ENCODE assay signal across 10 cellular contexts in genomic region chr5:95709967-95710650, GRCh38. TPM values are rescaled to one million over a fixed set of nuclear protein-coding genes. Genes with fewer than 3 reads are reported as not detected.
DNase-seq lines count a peak whose midpoint lies in the region; ATAC-seq and TF ChIP-seq lines count a peak whose summit lies in the region.
"Had no signal": no experiment of that assay in that cellular context is flagged by ENCODE, and none has a peak within 500 bp of the region (broad histone marks: within the 10 kb centered on the region; RNA-seq: fewer than 3 reads in every experiment).

No MANE protein-coding gene starts in this region.

- DNase-seq in CD8-positive, alpha-beta memory T cell, result no peak
- DNase-seq in NCI-H69 (lab: John Stamatoyannopoulos, UW), result peak; percentile 75
- peak; percentile 68 for DNase-seq in fibroblast of villous mesenchyme (ENCODE audit: low read depth)
- DNase-seq in mesenchymal stem cell, result peak; percentile 60
- no peak for DNase-seq in ureter (ENCODE audit: low spot score)
- no peak for DNase-seq in activated T-helper 1 cell treated with anti-CD3 and anti-CD28 coated beads, Interleukin-12 subunit alpha, Interleukin-12 subunit beta, Interleukin-2, Interleukin-4 antibody, amounts not matched to agents 30 ng/mL and 10 ng/mL and 1 ng/mL, durations not matched to agents 14 hours and 24 hours and 36 hours (ENCODE audit: low spot score)
- DNase-seq in A673 (ENCODE audit: low spot score), result no peak
- DNase-seq: NCI-H1930 had no signal

- H3K18ac ChIP-seq in mesenchymal stem cell (ENCODE audit: low read depth in 1 of 2, low read length in 2 of 2), result no peak overlapping the region

- no peaks in the 10 kb centered on the region for H3K4me1 ChIP-seq in CD8-positive, alpha-beta memory T cell (ENCODE audit: insufficient read depth, low read length)
- peaks cover 7% of the 10 kb centered on the region for H3K4me1 ChIP-seq in mesenchymal stem cell (ENCODE audit: control insufficient read depth, insufficient read depth, low read depth, low read length)
- no peaks in the 10 kb centered on the region for H3K4me1 ChIP-seq in A673 (ENCODE audit: insufficient read depth, low read length, poor library complexity, severe bottlenecking)

- H2BK5ac ChIP-seq in mesenchymal stem cell (ENCODE audit: low read depth, low read length, poor library complexity, severe bottlenecking), result no peak overlapping the region

- H3K14ac ChIP-seq in mesenchymal stem cell (ENCODE audit: low read length in 2 of 2), result no peak overlapping the region

- CTCF ChIA-PET in CD8-positive, alpha-beta memory T cell (lab: Charles Lee), result no interaction called here
- CTCF ChIA-PET in A673 (lab: Charles Lee), result no interaction called here

- no peak for TF ChIP-seq CTCF in fibroblast of villous mesenchyme (IDR thresholded peaks at IDR 0.05; ENCODE audit: insufficient read depth, low read depth, low read length)
- no peak for TF ChIP-seq CTCF in A673 (conservative IDR thresholded peaks at IDR 0.05; ENCODE audit: low read depth, low read length)

- H3K4ac ChIP-seq in mesenchymal stem cell (ENCODE audit: low read depth in 1 of 2, low read length in 2 of 2), result no peak overlapping the region

- peaks cover 2 to 11% of the 10 kb centered on the region in 2 donors for H3K27me3 Mint-ChIP-seq in CD8-positive, alpha-beta memory T cell
- H3K27me3 Mint-ChIP-seq in activated T-helper 1 cell treated with anti-CD3 and anti-CD28 coated beads, Interleukin-12 subunit alpha, Interleukin-12 subunit beta, Interleukin-2, Interleukin-4 antibody, amounts not matched to agents 30 ng/mL and 10 ng/mL and 1 ng/mL, durations not matched to agents 14 hours and 24 hours and 36 hours (ENCODE audit: insufficient read depth), result peaks cover 19% of the 10 kb centered on the region

- H3K79me1 ChIP-seq in mesenchymal stem cell (replicated peaks; ENCODE audit: low read length, poor library complexity, severe bottlenecking), result no peaks in the 10 kb centered on the region

- H3K4me2 ChIP-seq in mesenchymal stem cell (ENCODE audit: low read length, poor library complexity, severe bottlenecking), result no peak overlapping the region

- H3K9me3 ChIP-seq in CD8-positive, alpha-beta memory T cell (ENCODE audit: low read length), result no peaks in the 10 kb centered on the region
- H3K9me3 ChIP-seq in mesenchymal stem cell (ENCODE audit: control insufficient read depth, low read length), result no peaks in the 10 kb centered on the region
- H3K9me3 ChIP-seq in A673 (ENCODE audit: low read depth, low read length, poor library complexity, severe bottlenecking), result no peaks in the 10 kb centered on the region

- no peaks in the 10 kb centered on the region for H3K36me3 ChIP-seq in CD8-positive, alpha-beta memory T cell (ENCODE audit: insufficient read depth, low read length)
- H3K36me3 ChIP-seq in mesenchymal stem cell (ENCODE audit: control insufficient read depth in 1 of 2, insufficient read depth in 2 of 2, low read depth in 1 of 2, low read length in 2 of 2), result no peaks in the 10 kb centered on the region
- H3K36me3 ChIP-seq in A673 (ENCODE audit: insufficient read depth, low read length, poor library complexity, severe bottlenecking), result no peaks in the 10 kb centered on the region

- no peaks in the 10 kb centered on the region for H3K9me3 Mint-ChIP-seq in CD8-positive, alpha-beta memory T cell
- peaks cover 3% of the 10 kb centered on the region for H3K9me3 Mint-ChIP-seq in activated T-helper 1 cell treated with anti-CD3 and anti-CD28 coated beads, Interleukin-12 subunit alpha, Interleukin-12 subunit beta, Interleukin-2, Interleukin-4 antibody, amounts not matched to agents 30 ng/mL and 10 ng/mL and 1 ng/mL, durations not matched to agents 14 hours and 24 hours and 36 hours

- no peak overlapping the region for H3K4me3 Mint-ChIP-seq in CD8-positive, alpha-beta memory T cell
- no peak overlapping the region for H3K4me3 Mint-ChIP-seq in activated T-helper 1 cell treated with anti-CD3 and anti-CD28 coated beads, Interleukin-12 subunit alpha, Interleukin-12 subunit beta, Interleukin-2, Interleukin-4 antibody, amounts not matched to agents 30 ng/mL and 10 ng/mL and 1 ng/mL, durations not matched to agents 14 hours and 24 hours and 36 hours

- H3K4me1 Mint-ChIP-seq in CD8-positive, alpha-beta memory T cell, result peaks cover 0 to 1% (median 0%) of the 10 kb centered on the region in 3 donors
- peaks cover 5% of the 10 kb centered on the region for H3K4me1 Mint-ChIP-seq in activated T-helper 1 cell treated with anti-CD3 and anti-CD28 coated beads, Interleukin-12 subunit alpha, Interleukin-12 subunit beta, Interleukin-2, Interleukin-4 antibody, amounts not matched to agents 30 ng/mL and 10 ng/mL and 1 ng/mL, durations not matched to agents 14 hours and 24 hours and 36 hours (ENCODE audit: low read depth)

- no peak overlapping the region for H3K4me3 ChIP-seq in CD8-positive, alpha-beta memory T cell (ENCODE audit: low read length)
- H3K4me3 ChIP-seq in fibroblast of villous mesenchyme (ENCODE audit: low read depth, low read length), result no peak overlapping the region
- no peak overlapping the region for H3K4me3 ChIP-seq in mesenchymal stem cell (ENCODE audit: insufficient read depth in 1 of 2, low read depth in 1 of 2, low read length in 2 of 2)
- H3K4me3 ChIP-seq in A673 (ENCODE audit: low read depth, low read length, poor library complexity, severe bottlenecking), result no peak overlapping the region

- H2BK120ac ChIP-seq in mesenchymal stem cell (ENCODE audit: low read depth, low read length), result peak overlapping the region; percentile 27

- 41% methylated on average over 15 of the region's 15 CpGs for WGBS in mesenchymal stem cell

- H4K91ac ChIP-seq in mesenchymal stem cell (ENCODE audit: low read length), result no peak overlapping the region

- no peak overlapping the region for H3K9ac ChIP-seq in mesenchymal stem cell (ENCODE audit: low read length)

- peak overlapping the region; percentile 29 to 70 for H2BK12ac ChIP-seq in mesenchymal stem cell (ENCODE audit: low read length in 2 of 2)

- H4K8ac ChIP-seq in mesenchymal stem cell (ENCODE audit: low read length), result peak overlapping the region; percentile 16

- H3K36me3 Mint-ChIP-seq in CD8-positive, alpha-beta memory T cell, result no peaks in the 10 kb centered on the region
- H3K36me3 Mint-ChIP-seq in activated T-helper 1 cell treated with anti-CD3 and anti-CD28 coated beads, Interleukin-12 subunit alpha, Interleukin-12 subunit beta, Interleukin-2, Interleukin-4 antibody, amounts not matched to agents 30 ng/mL and 10 ng/mL and 1 ng/mL, durations not matched to agents 14 hours and 24 hours and 36 hours (ENCODE audit: low read depth), result no peaks in the 10 kb centered on the region

- no peak overlapping the region for H2AFZ ChIP-seq in mesenchymal stem cell (ENCODE audit: low read depth, low read length)

- H3K27me3 ChIP-seq in CD8-positive, alpha-beta memory T cell (ENCODE audit: insufficient read depth, low read length, poor library complexity, severe bottlenecking), result no peaks in the 10 kb centered on the region
- H3K27me3 ChIP-seq in mesenchymal stem cell (ENCODE audit: control insufficient read depth in 1 of 2, insufficient read depth in 1 of 2, low read length in 2 of 2), result no peaks in the 10 kb centered on the region
- H3K27me3 ChIP-seq in A673 (replicated peaks; ENCODE audit: insufficient read depth, low read depth, low read length, poor library complexity), result no peaks in the 10 kb centered on the region

- BruUV-seq in A673 (replicated peaks; lab: Mats Ljungman, UMichigan), result no TSS peak

- POLR2A ChIA-PET in CD8-positive, alpha-beta memory T cell (lab: Charles Lee), result no interaction called here
- POLR2A ChIA-PET in A673 (lab: Charles Lee; ENCODE audit: low non-redundant PET), result no interaction called here

- peak overlapping the region; percentile 83 for H2BK15ac ChIP-seq in mesenchymal stem cell (ENCODE audit: low read depth, poor library complexity, severe bottlenecking)

- H3K27ac ChIP-seq in CD8-positive, alpha-beta memory T cell (ENCODE audit: low read depth, low read length), result peak overlapping the region; percentile 84
- H3K27ac ChIP-seq in mesenchymal stem cell (ENCODE audit: low read length, poor library complexity, severe bottlenecking) (no peak overlapping the region), A673 (ENCODE audit: low read depth, low read length, poor library complexity, severe bottlenecking) (no peak overlapping the region)

- no peak overlapping the region for H2AK5ac ChIP-seq in mesenchymal stem cell (ENCODE audit: low read length, severe bottlenecking)

- no peak overlapping the region for H3K27ac Mint-ChIP-seq in CD8-positive, alpha-beta memory T cell
- H3K27ac Mint-ChIP-seq in activated T-helper 1 cell treated with anti-CD3 and anti-CD28 coated beads, Interleukin-12 subunit alpha, Interleukin-12 subunit beta, Interleukin-2, Interleukin-4 antibody, amounts not matched to agents 30 ng/mL and 10 ng/mL and 1 ng/mL, durations not matched to agents 14 hours and 24 hours and 36 hours, result no peak overlapping the region

- intact Hi-C loops in activated T-helper 1 cell treated with anti-CD3 and anti-CD28 coated beads, Interleukin-12 subunit alpha, Interleukin-12 subunit beta, Interleukin-2, Interleukin-4 antibody, amounts not matched to agents 30 ng/mL and 10 ng/mL and 1 ng/mL, durations not matched to agents 14 hours and 24 hours and 36 hours (cut with micrococcal nuclease), result loop anchor here (10.0 kb wide), 2 partner anchors 915 to 1165 kb away; partner anchors contain the start of gene ERAP2
- intact Hi-C loops in A673 (cut with micrococcal nuclease; ENCODE audit: unreplicated experiment), result no loop called here

- no peak for ATAC-seq in GM18873 (IDR thresholded peaks at IDR 0.05; ENCODE audit: low FRiP score, unreplicated experiment)

- no peak overlapping the region for H3K23ac ChIP-seq in mesenchymal stem cell (ENCODE audit: low read length in 2 of 2)

RNA-seq across cellular contexts. Expression of gene RHOBTB3, which starts 21.0 kb away (rescaled TPM):
- total RNA-seq in CD8-positive, alpha-beta memory T cell, result under 1 TPM; 0.33 to 0.48 TPM
- 2.4 TPM for polyA plus RNA-seq in CD8-positive, alpha-beta memory T cell
- total RNA-seq in fibroblast of villous mesenchyme (370 and 720 TPM in 2 replicates), ureter (102 TPM), A673 (2021) (29.6 and 40.5 TPM in 2 replicates)
- polyA plus RNA-seq in mesenchymal stem cell (2013, experiment 1 of 2), result 279 TPM
- 271 TPM for polyA plus RNA-seq in mesenchymal stem cell (2013, experiment 2 of 2)
- 0.36 and 0.71 TPM in 2 replicates for total RNA-seq in activated T-helper 1 cell treated with anti-CD3 and anti-CD28 coated beads, Interleukin-12 subunit alpha, Interleukin-12 subunit beta, Interleukin-2, Interleukin-4 antibody, amounts not matched to agents 30 ng/mL and 10 ng/mL and 1 ng/mL, durations not matched to agents 14 hours and 24 hours and 36 hours

RNA-seq across cellular contexts. Expression of gene SPATA9, which starts 27.3 kb away (rescaled TPM):
- not detected for total RNA-seq in CD8-positive, alpha-beta memory T cell
- polyA plus RNA-seq in CD8-positive, alpha-beta memory T cell, result not detected
- total RNA-seq in fibroblast of villous mesenchyme (1.3 TPM in 2 replicates), ureter (1.4 TPM), A673 (2021) (not detected in 2 replicates)
- 0.69 TPM for polyA plus RNA-seq in mesenchymal stem cell (2013, experiment 1 of 2)
- polyA plus RNA-seq in mesenchymal stem cell (2013, experiment 2 of 2), result 0.49 TPM
- not detected in 2 replicates for total RNA-seq in activated T-helper 1 cell treated with anti-CD3 and anti-CD28 coated beads, Interleukin-12 subunit alpha, Interleukin-12 subunit beta, Interleukin-2, Interleukin-4 antibody, amounts not matched to agents 30 ng/mL and 10 ng/mL and 1 ng/mL, durations not matched to agents 14 hours and 24 hours and 36 hours
- total RNA-seq: epithelial cell of proximal tubule had no signal

Comparison
In these comparisons a context has a peak if more than half of its experiments do, and no peak if none do; other contexts are left out.
1. DNase-seq: peak in NCI-H69 (single experiment), fibroblast of villous mesenchyme (single experiment) and mesenchymal stem cell (single experiment); none in CD8-positive, alpha-beta memory T cell (0 of 5), ureter (single experiment), activated T-helper 1 cell treated with anti-CD3 and anti-CD28 coated beads, Interleukin-12 subunit alpha, Interleukin-12 subunit beta, Interleukin-2, Interleukin-4 antibody, amounts not matched to agents 30 ng/mL and 10 ng/mL and 1 ng/mL, durations not matched to agents 14 hours and 24 hours and 36 hours (single experiment) and A673 (single experiment).
2. RNA of gene RHOBTB3, which starts 21.0 kb away (total RNA-seq): 370 to 720 TPM in fibroblast of villous mesenchyme, 102 TPM in ureter (single experiment) and 29.6 to 40.5 TPM in A673; 0.33 to 0.48 TPM in CD8-positive, alpha-beta memory T cell and 0.36 to 0.71 TPM in activated T-helper 1 cell treated with anti-CD3 and anti-CD28 coated beads, Interleukin-12 subunit alpha, Interleukin-12 subunit beta, Interleukin-2, Interleukin-4 antibody, amounts not matched to agents 30 ng/mL and 10 ng/mL and 1 ng/mL, durations not matched to agents 14 hours and 24 hours and 36 hours; every median in the first group is over 10 times any median in the second.